2 cellular contexts compared by ENCODE assay signal in genomic region chr19:35044317-35045117, GRCh38.
TF ChIP-seq lines count a peak whose summit lies in the region.

No MANE protein-coding gene starts in this region.

TF ChIP-seq in WTC11, 78 proteins besides CTCF, POLR2A, EP300 and RAD21:
- TF ChIP-seq GRHL2 (CRISPR knock-in tag; IDR thresholded peaks at IDR 0.05; ENCODE audit: insufficient replicate concordance, severe bottlenecking) (no peak), GTF2I (CRISPR knock-in tag; conservative IDR thresholded peaks at IDR 0.05) (peak; percentile 90), NR3C1 (CRISPR knock-in tag; conservative IDR thresholded peaks at IDR 0.05; ENCODE audit: low read depth) (no peak)
TF ChIP-seq in WTC11: peak in this region for 1.

TF ChIP-seq in HepG2, 621 proteins besides CTCF, POLR2A, EP300 and RAD21:
- peak; percentile 68 for TF ChIP-seq SMC3 (IDR thresholded peaks at IDR 0.05; ENCODE audit: low read length)
- TF ChIP-seq ELF3 (CRISPR knock-in tag; IDR thresholded peaks at IDR 0.05): no peak
- peak; percentile 59; the same call in 1 of the 2 replicates for TF ChIP-seq ZMYM3 (CRISPR knock-in tag; IDR thresholded peaks at IDR 0.05)
- TF ChIP-seq POGZ (CRISPR knock-in tag; IDR thresholded peaks at IDR 0.05): no peak
- TF ChIP-seq SNAPC2 (CRISPR knock-in tag; IDR thresholded peaks at IDR 0.05): no peak
- TF ChIP-seq BRF2 (CRISPR knock-in tag; IDR thresholded peaks at IDR 0.05): no peak
- 0 out of 2 replicates have a peak, but pooled peaks have one; percentile 8 for TF ChIP-seq ZNF572 (CRISPR knock-in tag; IDR thresholded peaks at IDR 0.05)
- TF ChIP-seq IKZF4 (CRISPR knock-in tag; IDR thresholded peaks at IDR 0.05; ENCODE audit: borderline replicate concordance, low read depth, not compliant biosample characterization): no peak
- TF ChIP-seq ZKSCAN5 (CRISPR knock-in tag; IDR thresholded peaks at IDR 0.05): peak; percentile 89; the same call in 1 of the 2 replicates
- no peak for TF ChIP-seq ZNF678 (CRISPR knock-in tag; IDR thresholded peaks at IDR 0.05)
- 0 out of 2 replicates have a peak, but pooled peaks have one; percentile 42 for TF ChIP-seq ZNF710 (CRISPR knock-in tag; IDR thresholded peaks at IDR 0.05; ENCODE audit: borderline replicate concordance)
- TF ChIP-seq MIER3 (CRISPR knock-in tag; IDR thresholded peaks at IDR 0.05; ENCODE audit: borderline replicate concordance): no peak
- no peak for TF ChIP-seq RFX3 (CRISPR knock-in tag; IDR thresholded peaks at IDR 0.05)
- no peak for TF ChIP-seq EHMT2 (IDR thresholded peaks at IDR 0.05; ENCODE audit: borderline replicate concordance, low read depth, low read length)
- no peak for TF ChIP-seq LRRFIP1 (CRISPR knock-in tag; conservative IDR thresholded peaks at IDR 0.05)
- TF ChIP-seq ZSCAN21 (CRISPR knock-in tag; IDR thresholded peaks at IDR 0.05; ENCODE audit: borderline replicate concordance): 0 out of 2 replicates have a peak, but pooled peaks have one; percentile 3
- no peak for TF ChIP-seq NRL (CRISPR knock-in tag; IDR thresholded peaks at IDR 0.05; ENCODE audit: borderline replicate concordance)
- no peak; the same call in 1 of the 2 replicates for TF ChIP-seq KDM2A (CRISPR knock-in tag; IDR thresholded peaks at IDR 0.05; ENCODE audit: borderline replicate concordance, low read depth)
- peak; percentile 97 for TF ChIP-seq ZSCAN25 (CRISPR knock-in tag; IDR thresholded peaks at IDR 0.05)
- TF ChIP-seq ZNF605 (CRISPR knock-in tag; IDR thresholded peaks at IDR 0.05): 0 out of 2 replicates have a peak, but pooled peaks have one; percentile 47
- TF ChIP-seq SAP130 (CRISPR knock-in tag; IDR thresholded peaks at IDR 0.05; ENCODE audit: low read depth): 0 out of 2 replicates have a peak, but pooled peaks have one; percentile 9
- TF ChIP-seq TEAD3 (CRISPR knock-in tag; optimal IDR thresholded peaks at IDR 0.05; ENCODE audit: borderline replicate concordance): peak; percentile 13
- TF ChIP-seq CHD4 (IDR thresholded peaks at IDR 0.05; ENCODE audit: borderline replicate concordance, low read length): peak; percentile 43; the same call in 1 of the 2 replicates
- no peak for TF ChIP-seq NR2F1 (CRISPR knock-in tag; IDR thresholded peaks at IDR 0.05)
- TF ChIP-seq POLR2AphosphoS5 (IDR thresholded peaks at IDR 0.05; ENCODE audit: low read depth, low read length): no peak
- peak; percentile 43 for TF ChIP-seq STAG1 (CRISPR knock-in tag; IDR thresholded peaks at IDR 0.05)
TF ChIP-seq in HepG2: peak in this region for 12.
